In genomic region chr15:68542771-68543544, GRCh38 we compare ENCODE assay signal across 9 cellular contexts. TPM values are rescaled to one million over a fixed set of nuclear protein-coding genes. Genes with fewer than 3 reads are reported as not detected.
DNase-seq lines count a peak whose midpoint lies in the region; ATAC-seq and TF ChIP-seq lines count a peak whose summit lies in the region.
"Had no signal": no experiment of that assay in that cellular context is flagged by ENCODE, and none has a peak within 500 bp of the region (broad histone marks: within the 10 kb centered on the region; RNA-seq: fewer than 3 reads in every experiment).

No MANE protein-coding gene starts in this region.

- POLR2A ChIA-PET in PC-3 (lab: Charles Lee; ENCODE audit: unreplicated experiment) = no interaction called here

- H3K9ac ChIP-seq in PC-3 (ENCODE audit: low read length) = no peak overlapping the region
- peak overlapping the region; percentile 65 for H3K9ac ChIP-seq in mesenchymal stem cell (ENCODE audit: low read length)

- intact Hi-C loops in PC-3 (cut with micrococcal nuclease) (loop anchor here (10.0 kb wide), 1 partner anchor 238 kb away; no protein-coding TSS in a partner anchor), vagina (cut with DNase I) (no loop called here)

- no peaks in the 10 kb centered on the region for H3K4me1 ChIP-seq in PC-3 (ENCODE audit: insufficient read depth, low read length)
- H3K4me1 ChIP-seq in mesenchymal stem cell (ENCODE audit: control insufficient read depth, insufficient read depth, low read depth, low read length) = peaks cover 14% of the 10 kb centered on the region
- H3K4me1 ChIP-seq in vagina = peaks cover 16% of the 10 kb centered on the region

- peak overlapping the region; percentile 28 for H2AK5ac ChIP-seq in mesenchymal stem cell (ENCODE audit: low read length, severe bottlenecking)

- peak overlapping the region; percentile 2 for H4K91ac ChIP-seq in mesenchymal stem cell (ENCODE audit: low read length)

- no peaks in the 10 kb centered on the region for H3K36me3 ChIP-seq in PC-3 (ENCODE audit: low read depth, low read length)
- no peaks in the 10 kb centered on the region for H3K36me3 ChIP-seq in mesenchymal stem cell (ENCODE audit: control insufficient read depth in 1 of 2, insufficient read depth in 2 of 2, low read depth in 1 of 2, low read length in 2 of 2)
- H3K36me3 ChIP-seq in vagina = no peaks in the 10 kb centered on the region

- CTCF ChIA-PET in PC-3 (lab: Charles Lee) = no interaction called here

- H2BK15ac ChIP-seq in mesenchymal stem cell (ENCODE audit: low read depth, poor library complexity, severe bottlenecking) = peak overlapping the region; percentile 36

- TF ChIP-seq CTCF in PC-3 (conservative IDR thresholded peaks at IDR 0.05; ENCODE audit: low read depth, low read length) (no peak), vagina (IDR thresholded peaks at IDR 0.05) (no peak)

- no peaks in the 10 kb centered on the region for H3K9me2 ChIP-seq in PC-3 (replicated peaks; ENCODE audit: low read length)

- H3K9me3 ChIP-seq in PC-3 (ENCODE audit: low read length) (no peaks in the 10 kb centered on the region), mesenchymal stem cell (ENCODE audit: control insufficient read depth, low read length) (no peaks in the 10 kb centered on the region), vagina (no peaks in the 10 kb centered on the region)

- no peak overlapping the region for H3K4me2 ChIP-seq in PC-3 (ENCODE audit: low read length)
- no peak overlapping the region for H3K4me2 ChIP-seq in mesenchymal stem cell (ENCODE audit: low read length, poor library complexity, severe bottlenecking)

- no peaks in the 10 kb centered on the region for H3F3A ChIP-seq in PC-3 (ENCODE audit: low read length, unreplicated experiment)

- ATAC-seq in PC-3 = peak; percentile 55
- peak; percentile 20 for ATAC-seq in esophagus mucosa
- no peak for ATAC-seq in GM21529 (IDR thresholded peaks at IDR 0.05; ENCODE audit: unreplicated experiment)

- peak overlapping the region; percentile 89 for H2BK5ac ChIP-seq in mesenchymal stem cell (ENCODE audit: low read depth, low read length, poor library complexity, severe bottlenecking)

- H2AFZ ChIP-seq in PC-3 (ENCODE audit: low read length) (no peak overlapping the region), mesenchymal stem cell (ENCODE audit: low read depth, low read length) (no peak overlapping the region)

- no peaks in the 10 kb centered on the region for H3K27me3 ChIP-seq in PC-3 (ENCODE audit: low read length)
- no peaks in the 10 kb centered on the region for H3K27me3 ChIP-seq in mesenchymal stem cell (ENCODE audit: control insufficient read depth in 1 of 2, insufficient read depth in 1 of 2, low read length in 2 of 2)
- H3K27me3 ChIP-seq in vagina = no peaks in the 10 kb centered on the region

- peak overlapping the region; percentile 88 for H4K8ac ChIP-seq in mesenchymal stem cell (ENCODE audit: low read length)

- peak overlapping the region; percentile 54 to 85 for H2BK12ac ChIP-seq in mesenchymal stem cell (ENCODE audit: low read length in 2 of 2)

- H3K27ac ChIP-seq in PC-3 (ENCODE audit: low read length) = no peak overlapping the region
- peak overlapping the region; percentile 68 for H3K27ac ChIP-seq in mesenchymal stem cell (ENCODE audit: low read length, poor library complexity, severe bottlenecking)
- peak overlapping the region; percentile 70 for H3K27ac ChIP-seq in vagina

- no peak overlapping the region for H3K23ac ChIP-seq in mesenchymal stem cell (ENCODE audit: low read length in 2 of 2)

- peak overlapping the region; percentile 65 for H2BK120ac ChIP-seq in mesenchymal stem cell (ENCODE audit: low read depth, low read length)

- H4K20me1 ChIP-seq in PC-3 (ENCODE audit: low read length) = no peaks in the 10 kb centered on the region

- DNase-seq in PC-3 (peak; percentile 55), mesenchymal stem cell (peak; percentile 91), vagina (ENCODE audit: extremely low spot score in 2 of 2) (no peak), NOMO-1 treated with DMSO at 0.1 percent for 48 hours (lab: John Stamatoyannopoulos, UW; ENCODE audit: unreplicated experiment) (no peak), NCI-H510A treated with DMSO at 0.1 percent for 48 hours (lab: John Stamatoyannopoulos, UW) (no peak)
- DNase-seq: cerebellar nuclear complex, GOT3 had no signal

- H3K4ac ChIP-seq in mesenchymal stem cell (ENCODE audit: low read depth in 1 of 2, low read length in 2 of 2) = peak overlapping the region; percentile 1 to 76

- H3K79me1 ChIP-seq in mesenchymal stem cell (replicated peaks; ENCODE audit: low read length, poor library complexity, severe bottlenecking) = no peaks in the 10 kb centered on the region

- H3K14ac ChIP-seq in mesenchymal stem cell (ENCODE audit: low read length in 2 of 2) = peak overlapping the region in 1 of 2 experiments; percentile 5

- TF ChIP-seq POLR2A in vagina (IDR thresholded peaks at IDR 0.05) = no peak

- 80% methylated on average over 5 of the region's 5 CpGs for WGBS in mesenchymal stem cell

- H3K79me2 ChIP-seq in PC-3 (ENCODE audit: low read length) = no peaks in the 10 kb centered on the region

- peak overlapping the region; percentile 67 to 75 for H3K18ac ChIP-seq in mesenchymal stem cell (ENCODE audit: low read depth in 1 of 2, low read length in 2 of 2)

- BruUV-seq in PC-3 (replicated peaks; lab: Mats Ljungman, UMichigan) = no TSS peak

- H3K4me3 ChIP-seq in PC-3 (ENCODE audit: low read length) = no peak overlapping the region
- peak overlapping the region in 1 of 2 experiments; percentile 23 for H3K4me3 ChIP-seq in mesenchymal stem cell (ENCODE audit: insufficient read depth in 1 of 2, low read depth in 1 of 2, low read length in 2 of 2)
- no peak overlapping the region for H3K4me3 ChIP-seq in vagina

RNA-seq across cellular contexts. Expression of gene CORO2B, which starts 35.8 kb away (rescaled TPM):
- total RNA-seq in PC-3 (2014; rRNA removed) (0.66 and 0.92 TPM in 2 replicates), esophagus mucosa (0.12 TPM), vagina (4.7 TPM)
- polyA plus RNA-seq in mesenchymal stem cell (2013, experiment 1 of 2) = 6.0 TPM
- polyA plus RNA-seq in mesenchymal stem cell (2013, experiment 2 of 2) = 6.3 TPM

Comparison
In these comparisons a context has a peak if more than half of its experiments do, and no peak if none do; other contexts are left out.
1. DNase-seq: peak in PC-3 (single experiment) and mesenchymal stem cell (single experiment); none in vagina (0 of 2), NOMO-1 treated with DMSO at 0.1 percent for 48 hours (single experiment) and NCI-H510A treated with DMSO at 0.1 percent for 48 hours (single experiment).